2 cellular contexts compared by ENCODE assay signal in genomic region chr2:198137733-198138132, GRCh38.
TF ChIP-seq lines count a peak whose summit lies in the region.

No MANE protein-coding gene starts in this region.

TF ChIP-seq in SK-N-SH, 30 proteins besides CTCF, POLR2A, EP300 and RAD21 (continued from another document):
- TF ChIP-seq, protein P1, sequence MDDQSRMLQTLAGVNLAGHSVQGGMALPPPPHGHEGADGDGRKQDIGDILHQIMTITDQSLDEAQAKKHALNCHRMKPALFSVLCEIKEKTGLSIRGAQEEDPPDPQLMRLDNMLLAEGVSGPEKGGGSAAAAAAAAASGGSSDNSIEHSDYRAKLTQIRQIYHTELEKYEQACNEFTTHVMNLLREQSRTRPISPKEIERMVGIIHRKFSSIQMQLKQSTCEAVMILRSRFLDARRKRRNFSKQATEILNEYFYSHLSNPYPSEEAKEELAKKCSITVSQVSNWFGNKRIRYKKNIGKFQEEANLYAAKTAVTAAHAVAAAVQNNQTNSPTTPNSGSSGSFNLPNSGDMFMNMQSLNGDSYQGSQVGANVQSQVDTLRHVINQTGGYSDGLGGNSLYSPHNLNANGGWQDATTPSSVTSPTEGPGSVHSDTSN (IDR thresholded peaks at IDR 0.05): no peak
- no peak for TF ChIP-seq SIN3A (IDR thresholded peaks at IDR 0.05; ENCODE audit: borderline replicate concordance, low read depth, low read length)
- no peak for TF ChIP-seq FOXJ3 (CRISPR knock-in tag; IDR thresholded peaks at IDR 0.05)
- TF ChIP-seq, protein P2, sequence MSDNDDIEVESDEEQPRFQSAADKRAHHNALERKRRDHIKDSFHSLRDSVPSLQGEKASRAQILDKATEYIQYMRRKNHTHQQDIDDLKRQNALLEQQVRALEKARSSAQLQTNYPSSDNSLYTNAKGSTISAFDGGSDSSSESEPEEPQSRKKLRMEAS (IDR thresholded peaks at IDR 0.05; ENCODE audit: low read depth): no peak
- TF ChIP-seq NRF1 (IDR thresholded peaks at IDR 0.05; ENCODE audit: low read depth, low read length): no peak
- no peak for TF ChIP-seq REST (IDR thresholded peaks at IDR 0.05; ENCODE audit: low read depth, low read length)
- no peak for TF ChIP-seq NFIC (IDR thresholded peaks at IDR 0.05; ENCODE audit: borderline replicate concordance)
- TF ChIP-seq GABPA (IDR thresholded peaks at IDR 0.05; ENCODE audit: low read depth): no peak
- TF ChIP-seq MXI1 (IDR thresholded peaks at IDR 0.05; ENCODE audit: low read depth, low read length): no peak
- no peak for TF ChIP-seq POLR2AphosphoS5 (IDR thresholded peaks at IDR 0.05; ENCODE audit: low read depth, low read length)
- no peak for TF ChIP-seq TCF12 (IDR thresholded peaks at IDR 0.05)
- no peak for TF ChIP-seq IRF3 (IDR thresholded peaks at IDR 0.05; ENCODE audit: low read depth, low read length)
- no peak for TF ChIP-seq FOSL2 (IDR thresholded peaks at IDR 0.05; ENCODE audit: borderline replicate concordance, low read depth)

TF ChIP-seq in WTC11, 78 proteins besides CTCF, POLR2A, EP300 and RAD21 (continued from another document):
- TF ChIP-seq, protein P3, sequence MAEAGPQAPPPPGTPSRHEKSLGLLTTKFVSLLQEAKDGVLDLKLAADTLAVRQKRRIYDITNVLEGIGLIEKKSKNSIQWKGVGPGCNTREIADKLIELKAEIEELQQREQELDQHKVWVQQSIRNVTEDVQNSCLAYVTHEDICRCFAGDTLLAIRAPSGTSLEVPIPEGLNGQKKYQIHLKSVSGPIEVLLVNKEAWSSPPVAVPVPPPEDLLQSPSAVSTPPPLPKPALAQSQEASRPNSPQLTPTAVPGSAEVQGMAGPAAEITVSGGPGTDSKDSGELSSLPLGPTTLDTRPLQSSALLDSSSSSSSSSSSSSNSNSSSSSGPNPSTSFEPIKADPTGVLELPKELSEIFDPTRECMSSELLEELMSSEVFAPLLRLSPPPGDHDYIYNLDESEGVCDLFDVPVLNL (CRISPR knock-in tag; IDR thresholded peaks at IDR 0.05; ENCODE audit: borderline replicate concordance, low read depth): no peak
- TF ChIP-seq STAT6 (CRISPR knock-in tag; conservative IDR thresholded peaks at IDR 0.05; ENCODE audit: low read depth) (no peak), NR3C1 (CRISPR knock-in tag; conservative IDR thresholded peaks at IDR 0.05; ENCODE audit: low read depth) (no peak), ZNF423 (CRISPR knock-in tag; IDR thresholded peaks at IDR 0.05) (no peak), ESRRA (CRISPR knock-in tag; IDR thresholded peaks at IDR 0.05; ENCODE audit: borderline replicate concordance) (no peak), SP1 (CRISPR knock-in tag; conservative IDR thresholded peaks at IDR 0.05) (no peak)
